Comparison of ENCODE assay signal across 18 cellular contexts in genomic region chr1:224054611-224055010, GRCh38. TPM values are rescaled to one million over a fixed set of nuclear protein-coding genes. Genes with fewer than 3 reads are reported as not detected.
DNase-seq lines count a peak whose midpoint lies in the region; ATAC-seq, FAIRE-seq and TF ChIP-seq lines count a peak whose summit lies in the region.
"Had no signal": no experiment of that assay in that cellular context is flagged by ENCODE, and none has a peak within 500 bp of the region (broad histone marks: within the 10 kb centered on the region; RNA-seq: fewer than 3 reads in every experiment).

No MANE protein-coding gene starts in this region.

- intact Hi-C loops in A673 (cut with micrococcal nuclease; ENCODE audit: unreplicated experiment), result no loop called here
- intact Hi-C loops in left cardiac atrium (cut with DNase I), result loop anchor here in 1 of 2 donors (5.0 kb wide), 1 partner anchor 357 kb away; no protein-coding TSS in a partner anchor

- no peak for FAIRE-seq in HTR-8/SVneo (lab: Jason Lieb, UNC)

- DNase-seq in A673 (ENCODE audit: low spot score) (peak; percentile 22), HT1080 (ENCODE audit: low read depth) (peak; percentile 17), choroid plexus epithelial cell (ENCODE audit: low read depth) (peak; percentile 46), fibroblast of villous mesenchyme (ENCODE audit: low read depth) (peak; percentile 12), GM10266 (ENCODE audit: extremely low spot score) (no peak), left cardiac atrium (no peak), SJCRH30 (no peak), HTR-8/SVneo (ENCODE audit: insufficient read length, low spot score) (no peak)
- DNase-seq: DMS153, NCI-H1436, NCI-H2029, NCI-H2171 treated with DMSO at 0.1 percent for 48 hours, NCI-H446 treated with DMSO at 0.1 percent for 48 hours, NCI-H774, SK-N-SH had no signal

- POLR2A ChIA-PET in A673 (lab: Charles Lee; ENCODE audit: low non-redundant PET), result no interaction called here

- H3K4me3 ChIP-seq in A673 (ENCODE audit: low read depth, low read length, poor library complexity, severe bottlenecking), result no peak overlapping the region
- H3K4me3 ChIP-seq in choroid plexus epithelial cell (ENCODE audit: low read depth, low read length), result no peak overlapping the region
- no peak overlapping the region for H3K4me3 ChIP-seq in fibroblast of villous mesenchyme (ENCODE audit: low read depth, low read length)
- H3K4me3 ChIP-seq in SJCRH30, result no peak overlapping the region
- H3K4me3 ChIP-seq: BLaER1 treated with 17β-estradiol and CSF1 and Interleukin-3, amounts not matched to agents 10 nM and 100 nM; HAP-1 had no signal

- H3K27me3 ChIP-seq in A673 (replicated peaks; ENCODE audit: insufficient read depth, low read depth, low read length, poor library complexity), result no peaks in the 10 kb centered on the region
- H3K27me3 ChIP-seq in SJCRH30, result no peaks in the 10 kb centered on the region
- H3K27me3 ChIP-seq: BLaER1 treated with 17β-estradiol and CSF1 and Interleukin-3, amounts not matched to agents 10 nM and 100 nM had no signal

- H3K9me3 ChIP-seq in A673 (ENCODE audit: low read depth, low read length, poor library complexity, severe bottlenecking), result no peaks in the 10 kb centered on the region
- no peaks in the 10 kb centered on the region for H3K9me3 ChIP-seq in SJCRH30 (replicated peaks)
- H3K9me3 ChIP-seq: HAP-1, SK-N-SH had no signal

- H3K36me3 ChIP-seq in A673 (ENCODE audit: insufficient read depth, low read length, poor library complexity, severe bottlenecking), result no peaks in the 10 kb centered on the region
- H3K36me3 ChIP-seq in SJCRH30, result no peaks in the 10 kb centered on the region
- H3K36me3 ChIP-seq: BLaER1 treated with 17β-estradiol and CSF1 and Interleukin-3, amounts not matched to agents 10 nM and 100 nM; HAP-1 had no signal

- ATAC-seq in left cardiac atrium, result no peak

- no TSS peak for BruUV-seq in A673 (replicated peaks; lab: Mats Ljungman, UMichigan)

- CTCF ChIA-PET in A673 (lab: Charles Lee), result no interaction called here

- TF ChIP-seq CTCF in A673 (conservative IDR thresholded peaks at IDR 0.05; ENCODE audit: low read depth, low read length) (no peak), choroid plexus epithelial cell (conservative IDR thresholded peaks at IDR 0.05; ENCODE audit: low read depth, low read length) (no peak), fibroblast of villous mesenchyme (IDR thresholded peaks at IDR 0.05; ENCODE audit: insufficient read depth, low read depth, low read length) (no peak), GM10266 (IDR thresholded peaks at IDR 0.05; ENCODE audit: control insufficient read depth, insufficient read depth, low read depth, missing control alignments) (no peak)

- H3K4me1 ChIP-seq in A673 (ENCODE audit: insufficient read depth, low read length, poor library complexity, severe bottlenecking) (no peaks in the 10 kb centered on the region), SJCRH30 (no peaks in the 10 kb centered on the region)
- H3K4me1 ChIP-seq: HAP-1 had no signal

- H3K27ac ChIP-seq in A673 (ENCODE audit: low read depth, low read length, poor library complexity, severe bottlenecking) (no peak overlapping the region), SJCRH30 (no peak overlapping the region)
- H3K27ac ChIP-seq: BLaER1 treated with 17β-estradiol and CSF1 and Interleukin-3, amounts not matched to agents 10 nM and 100 nM; HL-60 had no signal

RNA-seq across cellular contexts. Expression of gene FBXO28, which starts 59.3 kb away (rescaled TPM):
- total RNA-seq in A673 (2021), result 39.0 and 45.8 TPM in 2 replicates
- 39.2 and 49.7 TPM in 2 replicates for total RNA-seq in HT1080 (2014; rRNA removed; shearing (Covaris generic))
- polyA plus RNA-seq in HT1080 (2015; cell fraction: cytosol; rRNA removed), result 24.7 and 31.5 TPM in 2 replicates
- polyA plus RNA-seq in HT1080 (2015; cell fraction: nucleus; rRNA removed), result 23.8 and 28.0 TPM in 2 replicates
- total RNA-seq in fibroblast of villous mesenchyme, result 27.4 and 41.5 TPM in 2 replicates
- 10 to 100 TPM; 17.3 to 20.1 TPM for total RNA-seq in left cardiac atrium
- 21.2 and 25.3 TPM in 2 replicates for total RNA-seq in SJCRH30 (2014; rRNA removed; shearing (Covaris generic))

Comparison
In these comparisons a context has a peak if more than half of its experiments do, and no peak if none do; other contexts are left out.
1. DNase-seq: peak in A673 (single experiment), HT1080 (single experiment), choroid plexus epithelial cell (single experiment) and fibroblast of villous mesenchyme (single experiment); none in GM10266 (single experiment), left cardiac atrium (single experiment), SJCRH30 (0 of 2) and HTR-8/SVneo (single experiment).